ENCODE assay signal across 30 cellular contexts in the genomic region with DNA sequence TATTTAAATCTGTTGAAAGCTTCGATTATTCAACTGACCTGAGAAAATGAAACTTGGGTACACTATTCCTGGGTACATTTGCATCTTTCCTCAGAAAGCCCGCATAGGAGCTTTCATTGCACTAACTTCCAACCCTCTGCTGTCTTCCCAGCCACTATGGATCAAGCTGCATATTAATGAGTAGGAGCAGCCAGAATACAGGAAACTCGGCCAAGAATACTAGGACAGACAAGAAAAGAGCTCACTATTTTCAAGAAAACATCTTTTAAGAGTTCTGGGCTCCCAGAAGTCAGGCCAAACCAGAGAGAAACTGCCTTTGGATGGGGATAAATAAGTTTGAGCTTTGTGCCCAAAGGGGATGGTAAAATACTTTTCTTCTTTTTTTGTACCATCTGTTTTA.
"Had no signal": no experiment of that assay in that cellular context is flagged by ENCODE, and none has a peak within 500 bp of the region (broad histone marks: within the 10 kb centered on the region; RNA-seq: fewer than 3 reads in every experiment).

No MANE protein-coding gene starts in this region.

- H3K27me3 ChIP-seq: ascending aorta, heart left ventricle, right lobe of liver had no signal

- H3K4me1 ChIP-seq: ascending aorta, heart left ventricle had no signal

- H3K9me3 Mint-ChIP-seq: activated naive CD4-positive, alpha-beta T cell treated with anti-CD3 and anti-CD28 coated beads, Interleukin-2, amount 10 ng/mL, durations not matched to agents 7 days and 5 days; activated naive CD8-positive, alpha-beta T cell treated with anti-CD3 and anti-CD28 coated beads, Interleukin-2, amount 10 ng/mL, durations not matched to agents 7 days and 5 days; activated T-cell treated with anti-CD3 and anti-CD28 coated beads, Interleukin-2, amount 50 U/mL, for 24 hours; dendritic cell treated with granulocyte-macrophage colony-stimulating factor and Interleukin-4, amounts not matched to agents 40 ng/mL and 50 ng/mL, for 4 days; endodermal cell; immature natural killer cell; naive thymus-derived CD8-positive, alpha-beta T cell; neural crest cell; stimulated activated naive CD8-positive, alpha-beta T cell treated with anti-CD3 and anti-CD28 coated beads, Interleukin-15, Interleukin-2, amounts not matched to agents 100 ng/mL and 50 ng/mL, for 24 hours; type B pancreatic cell had no signal

- ATAC-seq: activated CD4-positive, CD25-positive, alpha-beta regulatory T cell treated with anti-CD3 and anti-CD28 coated beads, Interleukin-2, amount 50 U/mL, for 24 hours; esophagus mucosa; heart left ventricle; left colon; naive thymus-derived CD8-positive, alpha-beta T cell; right lobe of liver; T-helper 17 cell had no signal

- H3K9me3 ChIP-seq: ascending aorta, right lobe of liver, thoracic aorta had no signal

- H3K27ac Mint-ChIP-seq: activated naive CD4-positive, alpha-beta T cell treated with anti-CD3 and anti-CD28 coated beads, Interleukin-2, amount 10 ng/mL, durations not matched to agents 7 days and 5 days; activated naive CD8-positive, alpha-beta T cell treated with anti-CD3 and anti-CD28 coated beads, Interleukin-2, amount 10 ng/mL, durations not matched to agents 7 days and 5 days; activated T-cell treated with anti-CD3 and anti-CD28 coated beads, Interleukin-2, amount 50 U/mL, for 24 hours; dendritic cell treated with granulocyte-macrophage colony-stimulating factor and Interleukin-4, amounts not matched to agents 40 ng/mL and 50 ng/mL, for 4 days; endodermal cell; immature natural killer cell; naive thymus-derived CD8-positive, alpha-beta T cell; stimulated activated naive CD8-positive, alpha-beta T cell treated with anti-CD3 and anti-CD28 coated beads, Interleukin-15, Interleukin-2, amounts not matched to agents 100 ng/mL and 50 ng/mL, for 24 hours; T-helper 17 cell; type B pancreatic cell had no signal

- H3K36me3 Mint-ChIP-seq: activated naive CD4-positive, alpha-beta T cell treated with anti-CD3 and anti-CD28 coated beads, Interleukin-2, amount 10 ng/mL, durations not matched to agents 7 days and 5 days; activated naive CD8-positive, alpha-beta T cell treated with anti-CD3 and anti-CD28 coated beads, Interleukin-2, amount 10 ng/mL, durations not matched to agents 7 days and 5 days; immature natural killer cell; naive thymus-derived CD8-positive, alpha-beta T cell had no signal

- FAIRE-seq: kidney had no signal

- H3K4me1 Mint-ChIP-seq: activated naive CD4-positive, alpha-beta T cell treated with anti-CD3 and anti-CD28 coated beads, Interleukin-2, amount 10 ng/mL, durations not matched to agents 7 days and 5 days; activated naive CD8-positive, alpha-beta T cell treated with anti-CD3 and anti-CD28 coated beads, Interleukin-2, amount 10 ng/mL, durations not matched to agents 7 days and 5 days; immature natural killer cell; naive thymus-derived CD8-positive, alpha-beta T cell; neural crest cell; T-helper 17 cell had no signal

- H3K4me3 ChIP-seq: ascending aorta, heart left ventricle, right lobe of liver, thoracic aorta had no signal

- H3K4me3 Mint-ChIP-seq: activated naive CD4-positive, alpha-beta T cell treated with anti-CD3 and anti-CD28 coated beads, Interleukin-2, amount 10 ng/mL, durations not matched to agents 7 days and 5 days; activated naive CD8-positive, alpha-beta T cell treated with anti-CD3 and anti-CD28 coated beads, Interleukin-2, amount 10 ng/mL, durations not matched to agents 7 days and 5 days; activated T-cell treated with anti-CD3 and anti-CD28 coated beads, Interleukin-2, amount 50 U/mL, for 24 hours; dendritic cell treated with granulocyte-macrophage colony-stimulating factor and Interleukin-4, amounts not matched to agents 40 ng/mL and 50 ng/mL, for 4 days; endodermal cell; immature natural killer cell; naive thymus-derived CD8-positive, alpha-beta T cell; neural crest cell; stimulated activated naive CD8-positive, alpha-beta T cell treated with anti-CD3 and anti-CD28 coated beads, Interleukin-15, Interleukin-2, amounts not matched to agents 100 ng/mL and 50 ng/mL, for 24 hours; T-helper 17 cell; type B pancreatic cell had no signal

- H3K27me3 Mint-ChIP-seq: activated naive CD4-positive, alpha-beta T cell treated with anti-CD3 and anti-CD28 coated beads, Interleukin-2, amount 10 ng/mL, durations not matched to agents 7 days and 5 days; activated T-cell treated with anti-CD3 and anti-CD28 coated beads, Interleukin-2, amount 50 U/mL, for 24 hours; dendritic cell treated with granulocyte-macrophage colony-stimulating factor and Interleukin-4, amounts not matched to agents 40 ng/mL and 50 ng/mL, for 4 days; stimulated activated naive CD8-positive, alpha-beta T cell treated with anti-CD3 and anti-CD28 coated beads, Interleukin-15, Interleukin-2, amounts not matched to agents 100 ng/mL and 50 ng/mL, for 24 hours; T-helper 17 cell; type B pancreatic cell had no signal

- H3K27ac ChIP-seq: ascending aorta, heart left ventricle, right lobe of liver, thoracic aorta, WERI-Rb-1 had no signal

- DNase-seq: activated CD4-positive, alpha-beta T cell treated with anti-CD3 and anti-CD28 coated beads for 48 hours; activated CD4-positive, alpha-beta T cell treated with anti-CD3 and anti-CD28 coated beads, Interleukin-2, amount 50 U/mL, for 48 hours; activated CD8-positive, alpha-beta memory T cell treated with anti-CD3 and anti-CD28 coated beads for 24 hours; activated gamma-delta T cell; activated naive CD4-positive, alpha-beta T cell treated with anti-CD3 and anti-CD28 coated beads, Interleukin-2, amount 10 ng/mL, durations not matched to agents 7 days and 5 days; activated naive CD8-positive, alpha-beta T cell treated with anti-CD3 and anti-CD28 coated beads, Interleukin-2, amount 10 ng/mL, durations not matched to agents 7 days and 5 days; activated T-cell treated with anti-CD3 and anti-CD28 coated beads, Interleukin-2, amount 50 U/mL, for 24 hours; central memory CD4-positive, alpha-beta T cell; endodermal cell; foreskin fibroblast; heart left ventricle; immature natural killer cell; kidney; left colon; mammary epithelial cell; naive thymus-derived CD8-positive, alpha-beta T cell; right lobe of liver; stimulated activated CD4-positive, alpha-beta T cell treated with anti-CD3 and anti-CD28 coated beads, Interleukin-12 subunit alpha, Interleukin-12 subunit beta, amount 100 ng/mL, for 4 hours; stimulated activated CD4-positive, alpha-beta T cell treated with anti-CD3 and anti-CD28 coated beads, Interleukin-4, amount 100 ng/mL, for 1 hour; T-helper 17 cell; T1000; WERI-Rb-1 had no signal

- H3K36me3 ChIP-seq: ascending aorta, heart left ventricle, right lobe of liver, thoracic aorta, WERI-Rb-1 had no signal
